ENCODE assay signal across 1 cellular context in the genomic region with DNA sequence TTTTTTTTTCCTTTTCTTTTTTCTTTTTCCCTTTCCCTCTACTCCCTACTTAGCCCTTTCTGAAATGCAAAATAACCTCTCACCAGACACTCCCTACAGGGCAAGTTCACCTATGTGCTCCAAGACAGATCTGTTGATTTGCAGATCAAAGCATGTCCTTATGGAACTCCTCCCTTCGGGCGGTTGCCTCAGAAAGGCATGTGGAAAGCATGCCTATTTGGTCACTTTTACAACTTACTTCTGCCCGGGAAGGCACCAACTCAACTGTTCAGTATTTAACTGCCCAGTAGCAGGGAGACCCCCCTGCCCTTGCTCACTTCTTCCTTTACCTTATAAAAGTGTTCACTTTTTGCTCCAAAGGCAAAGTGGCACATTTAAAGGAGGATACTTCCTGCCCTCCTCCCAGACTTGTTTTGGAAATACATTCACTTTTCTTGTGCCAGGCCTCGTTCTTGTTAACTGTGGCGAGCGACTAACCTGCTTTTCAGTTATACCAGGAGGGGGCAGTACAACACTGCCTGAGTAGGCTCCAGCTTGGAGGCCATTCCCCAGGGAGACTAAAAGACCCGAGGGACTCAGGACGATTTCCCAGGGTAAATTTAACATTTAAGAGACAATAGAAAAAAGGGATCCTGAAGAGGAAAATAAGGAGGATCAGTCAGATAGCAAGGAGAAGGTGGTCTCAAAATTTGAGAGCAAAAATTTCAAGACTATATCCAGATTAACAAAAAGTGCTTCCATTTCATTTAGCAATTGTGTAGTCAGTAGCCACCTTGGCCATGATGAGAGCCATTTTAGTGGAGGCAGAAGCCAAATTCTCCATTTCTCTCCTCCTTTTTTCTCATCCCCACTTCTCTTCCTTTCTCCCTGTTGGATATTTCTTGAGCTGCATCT.
TF ChIP-seq lines count a peak whose summit lies in the region.

No MANE protein-coding gene starts in this region.

TF ChIP-seq in SK-N-SH, 30 proteins besides CTCF, POLR2A, EP300 and RAD21:
- peak; percentile 25; the same call in 1 of the 2 replicates for TF ChIP-seq SMC3 (IDR thresholded peaks at IDR 0.05; ENCODE audit: low read depth, low read length)
- TF ChIP-seq JUND (IDR thresholded peaks at IDR 0.05): no peak
